In the genomic region with DNA sequence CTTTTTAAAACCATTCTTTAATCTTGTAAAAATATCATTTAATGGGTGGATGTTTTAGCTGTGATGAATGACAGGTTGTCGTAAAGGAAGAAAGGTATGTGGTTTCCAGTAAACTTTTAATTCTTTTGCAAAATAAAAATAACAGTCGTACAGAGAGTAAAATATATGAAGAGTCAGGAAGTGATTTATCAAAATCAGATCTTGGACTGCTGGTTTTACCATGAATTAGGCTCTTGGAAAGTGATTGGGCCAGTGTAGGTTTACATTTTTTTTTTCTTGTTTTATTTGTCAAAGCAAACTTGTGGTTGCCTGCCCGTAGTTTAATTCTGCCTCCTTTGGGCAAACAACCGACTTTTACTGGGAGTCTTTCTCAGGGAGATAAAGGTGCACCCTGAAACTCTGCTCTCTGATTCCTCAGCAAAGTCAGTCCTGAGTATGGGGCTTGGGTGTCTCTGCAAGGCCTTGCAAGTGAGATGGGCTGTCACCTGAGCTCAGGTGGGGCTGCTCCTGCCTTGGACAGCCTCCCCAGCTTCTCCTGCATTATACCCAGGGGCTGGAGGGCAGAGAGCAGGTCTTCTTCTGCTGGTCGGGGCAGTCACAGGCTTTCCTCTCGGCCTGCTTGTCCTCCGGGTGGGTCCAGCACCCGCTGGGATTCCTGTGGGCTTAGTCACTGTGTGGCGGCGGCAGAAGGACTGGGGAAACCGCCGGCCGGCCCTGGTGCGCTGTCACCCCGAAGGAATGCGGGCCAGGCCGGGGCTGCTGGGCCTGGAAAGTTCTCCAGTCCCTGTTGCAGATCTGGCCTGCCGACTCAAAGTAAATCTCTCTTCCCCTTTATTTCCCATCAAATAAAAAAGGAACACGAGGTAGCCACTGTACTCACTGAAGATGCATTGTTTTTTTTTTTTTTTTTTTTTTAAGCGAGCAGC, we compare ENCODE assay signal across 10 cellular contexts.
A peak's percentile ranks its signal among the peaks of the same experiment; 100 is the strongest.
DNase-seq lines count a peak whose midpoint lies in the region; ATAC-seq and TF ChIP-seq lines count a peak whose summit lies in the region.
"Had no signal": no experiment of that assay in that cellular context is flagged by ENCODE, and none has a peak within 500 bp of the region (broad histone marks: within the 10 kb centered on the region; RNA-seq: fewer than 3 reads in every experiment).

No MANE protein-coding gene starts in this region.

- H3K27ac ChIP-seq in HEK293 (ENCODE audit: extremely low read depth, low read depth, low read length) (peak overlapping the region; percentile 13; the same call in 1 of the 2 replicates), spleen (peak overlapping the region in 6 of 8 donors; percentile 13 to 61 (median 36))

- WGBS in spleen, 5 donors: 62 to 78% (median 74%) methylated on average over 17 to 20 of the region's 20 CpGs

- peaks cover 5% of the 10 kb centered on the region for H3K4me1 Mint-ChIP-seq in MCF 10A (ENCODE audit: insufficient read depth, unreplicated experiment)

- no TSS peak for BruUV-seq in MCF 10A (replicated peaks; lab: Mats Ljungman, UMichigan)

- no peaks in the 10 kb centered on the region for H3K27me3 ChIP-seq in spleen (replicated peaks in 1 of 7)

- H3K4me3 ChIP-seq in HEK293 (ENCODE audit: low read depth, low read length) (no peak overlapping the region), spleen (no peak overlapping the region)

- intact Hi-C loops in MCF 10A (cut with micrococcal nuclease) (no loop called here), spleen (cut with DNase I; ENCODE audit: low total_unique reads) (no loop called here)

- ATAC-seq in HG02852 (IDR thresholded peaks at IDR 0.05; ENCODE audit: unreplicated experiment): no peak
- ATAC-seq in GM18858 (IDR thresholded peaks at IDR 0.05; ENCODE audit: unreplicated experiment): no peak

- POLR2A ChIA-PET in HEK293 (lab: Yijun Ruan, JAX): interaction anchor here (0.6 to 0.7 kb wide), 4 partner anchors 26 to 206 kb away, joined by 4 to 6 read pairs (median 5); no protein-coding TSS in a partner anchor
- POLR2A ChIA-PET in MCF 10A (lab: Yijun Ruan, JAX): interaction anchor here (0.6 to 1.5 kb wide), 2 partner anchors 13 to 43 kb away, joined by 3 to 6 read pairs; no protein-coding TSS in a partner anchor

- TF ChIP-seq CTCF in HEK293 (tag by site-specific recombination; IDR thresholded peaks at IDR 0.05): no peak
- no peak for TF ChIP-seq CTCF in MCF 10A (IDR thresholded peaks at IDR 0.05; ENCODE audit: unreplicated experiment)
- no peak for TF ChIP-seq CTCF in spleen (IDR thresholded peaks at IDR 0.05 in 8 of 11, conservative IDR thresholded peaks at IDR 0.05 in 3 of 11)

- no peaks in the 10 kb centered on the region for H3K27me3 Mint-ChIP-seq in MCF 10A (ENCODE audit: insufficient read depth, unreplicated experiment)
- H3K27me3 Mint-ChIP-seq: IgD-negative memory B cell had no signal

- no peaks in the 10 kb centered on the region for H3K36me3 ChIP-seq in HEK293 (ENCODE audit: control insufficient read depth in 2 of 2, insufficient read depth in 1 of 2, low read length in 2 of 2)
- no peaks in the 10 kb centered on the region for H3K36me3 ChIP-seq in spleen

- H3K36me3 Mint-ChIP-seq in MCF 10A (ENCODE audit: insufficient read depth, unreplicated experiment): no peaks in the 10 kb centered on the region

- peak overlapping the region; percentile 92 for H3K27ac Mint-ChIP-seq in MCF 10A (ENCODE audit: low read depth, unreplicated experiment)
- H3K27ac Mint-ChIP-seq: IgD-negative memory B cell had no signal

- TF ChIP-seq POLR2A in spleen (IDR thresholded peaks at IDR 0.05): no peak

- no peaks in the 10 kb centered on the region for H3K9me3 Mint-ChIP-seq in MCF 10A (ENCODE audit: unreplicated experiment)
- H3K9me3 Mint-ChIP-seq: IgD-negative memory B cell had no signal

- H3K4me3 Mint-ChIP-seq in MCF 10A (ENCODE audit: unreplicated experiment): peak overlapping the region; percentile 50
- H3K4me3 Mint-ChIP-seq: IgD-negative memory B cell had no signal

- CTCF ChIA-PET in HEK293 (lab: Yijun Ruan, JAX) (interaction anchor here (1.2 to 1.6 kb wide), 3 partner anchors 8 to 81 kb away, joined by 4 to 7 read pairs (median 4); no protein-coding TSS in a partner anchor), MCF 10A (lab: Yijun Ruan, JAX) (no interaction called here)

- peak; percentile 77 for DNase-seq in MCF 10A (ENCODE audit: unreplicated experiment)
- DNase-seq in iris pigment epithelial cell (ENCODE audit: low read depth): peak; percentile 99
- no peak for DNase-seq in spleen
- DNase-seq in NCI-H526 (lab: John Stamatoyannopoulos, UW): no peak
- DNase-seq in CD1c-positive myeloid dendritic cell (ENCODE audit: extremely low spot score): no peak
- DNase-seq: midbrain had no signal

- H3K9me3 ChIP-seq in HEK293 (ENCODE audit: control insufficient read depth, insufficient read depth, low read depth, low read length): no peaks in the 10 kb centered on the region
- no peaks in the 10 kb centered on the region for H3K9me3 ChIP-seq in spleen

- H3K4me1 ChIP-seq in HEK293 (ENCODE audit: control insufficient read depth, insufficient read depth, low read length): peaks cover 22% of the 10 kb centered on the region
- peaks cover 0 to 65% (median 18%) of the 10 kb centered on the region in 6 donors for H3K4me1 ChIP-seq in spleen

TF ChIP-seq in HEK293, 187 proteins besides CTCF, POLR2A, EP300 and RAD21 (continues in another document):
- TF ChIP-seq ZNF391 (tag by site-specific recombination; IDR thresholded peaks at IDR 0.05; ENCODE audit: borderline replicate concordance, low read depth): no peak
- peak; percentile 92 for TF ChIP-seq ZEB2 (tag by site-specific recombination; IDR thresholded peaks at IDR 0.05)
- no peak for TF ChIP-seq ZNF664 (tag by site-specific recombination; IDR thresholded peaks at IDR 0.05)
- TF ChIP-seq ZNF341 (tag by site-specific recombination; IDR thresholded peaks at IDR 0.05; ENCODE audit: low read depth): peak; percentile 56
- TF ChIP-seq ZNF146 (tag by site-specific recombination; IDR thresholded peaks at IDR 0.05): no peak
- TF ChIP-seq, protein P1, sequence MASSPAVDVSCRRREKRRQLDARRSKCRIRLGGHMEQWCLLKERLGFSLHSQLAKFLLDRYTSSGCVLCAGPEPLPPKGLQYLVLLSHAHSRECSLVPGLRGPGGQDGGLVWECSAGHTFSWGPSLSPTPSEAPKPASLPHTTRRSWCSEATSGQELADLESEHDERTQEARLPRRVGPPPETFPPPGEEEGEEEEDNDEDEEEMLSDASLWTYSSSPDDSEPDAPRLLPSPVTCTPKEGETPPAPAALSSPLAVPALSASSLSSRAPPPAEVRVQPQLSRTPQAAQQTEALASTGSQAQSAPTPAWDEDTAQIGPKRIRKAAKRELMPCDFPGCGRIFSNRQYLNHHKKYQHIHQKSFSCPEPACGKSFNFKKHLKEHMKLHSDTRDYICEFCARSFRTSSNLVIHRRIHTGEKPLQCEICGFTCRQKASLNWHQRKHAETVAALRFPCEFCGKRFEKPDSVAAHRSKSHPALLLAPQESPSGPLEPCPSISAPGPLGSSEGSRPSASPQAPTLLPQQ (tag by site-specific recombination; IDR thresholded peaks at IDR 0.05): peak; percentile 97
- TF ChIP-seq ZNF629 (tag by site-specific recombination; IDR thresholded peaks at IDR 0.05): peak; percentile 48
- TF ChIP-seq, protein P2, sequence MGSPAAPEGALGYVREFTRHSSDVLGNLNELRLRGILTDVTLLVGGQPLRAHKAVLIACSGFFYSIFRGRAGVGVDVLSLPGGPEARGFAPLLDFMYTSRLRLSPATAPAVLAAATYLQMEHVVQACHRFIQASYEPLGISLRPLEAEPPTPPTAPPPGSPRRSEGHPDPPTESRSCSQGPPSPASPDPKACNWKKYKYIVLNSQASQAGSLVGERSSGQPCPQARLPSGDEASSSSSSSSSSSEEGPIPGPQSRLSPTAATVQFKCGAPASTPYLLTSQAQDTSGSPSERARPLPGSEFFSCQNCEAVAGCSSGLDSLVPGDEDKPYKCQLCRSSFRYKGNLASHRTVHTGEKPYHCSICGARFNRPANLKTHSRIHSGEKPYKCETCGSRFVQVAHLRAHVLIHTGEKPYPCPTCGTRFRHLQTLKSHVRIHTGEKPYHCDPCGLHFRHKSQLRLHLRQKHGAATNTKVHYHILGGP (tag by site-specific recombination; IDR thresholded peaks at IDR 0.05): no peak
- no peak for TF ChIP-seq ZNF248 (tag by site-specific recombination; IDR thresholded peaks at IDR 0.05)
- TF ChIP-seq ZNF157 (tag by site-specific recombination; IDR thresholded peaks at IDR 0.05): no peak
- peak; percentile 48; the same call in 1 of the 2 replicates for TF ChIP-seq ZXDB (tag by site-specific recombination; IDR thresholded peaks at IDR 0.05)
- TF ChIP-seq ZNF473 (tag by site-specific recombination; IDR thresholded peaks at IDR 0.05): no peak
- TF ChIP-seq ZNF610 (tag by site-specific recombination; IDR thresholded peaks at IDR 0.05; ENCODE audit: borderline replicate concordance): no peak
- no peak for TF ChIP-seq ZNF560 (tag by site-specific recombination; IDR thresholded peaks at IDR 0.05; ENCODE audit: borderline replicate concordance)
- no peak for TF ChIP-seq ZNF404 (tag by site-specific recombination; IDR thresholded peaks at IDR 0.05)
- TF ChIP-seq HOXA7 (CRISPR knock-in tag; IDR thresholded peaks at IDR 0.05; ENCODE audit: borderline replicate concordance): no peak
- TF ChIP-seq, protein P3, sequence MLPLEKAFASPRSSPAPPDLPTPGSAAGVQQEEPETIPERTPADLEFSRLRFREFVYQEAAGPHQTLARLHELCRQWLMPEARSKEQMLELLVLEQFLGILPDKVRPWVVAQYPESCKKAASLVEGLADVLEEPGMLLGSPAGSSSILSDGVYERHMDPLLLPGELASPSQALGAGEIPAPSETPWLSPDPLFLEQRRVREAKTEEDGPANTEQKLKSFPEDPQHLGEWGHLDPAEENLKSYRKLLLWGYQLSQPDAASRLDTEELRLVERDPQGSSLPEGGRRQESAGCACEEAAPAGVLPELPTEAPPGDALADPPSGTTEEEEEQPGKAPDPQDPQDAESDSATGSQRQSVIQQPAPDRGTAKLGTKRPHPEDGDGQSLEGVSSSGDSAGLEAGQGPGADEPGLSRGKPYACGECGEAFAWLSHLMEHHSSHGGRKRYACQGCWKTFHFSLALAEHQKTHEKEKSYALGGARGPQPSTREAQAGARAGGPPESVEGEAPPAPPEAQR (tag by site-specific recombination; IDR thresholded peaks at IDR 0.05): no peak
- no peak for TF ChIP-seq ZNF37A (tag by site-specific recombination; IDR thresholded peaks at IDR 0.05)

Comparison
In these comparisons a context has a peak if more than half of its experiments do, and no peak if none do; other contexts are left out.
1. DNase-seq: peak in MCF 10A (single experiment) and iris pigment epithelial cell (single experiment); none in spleen (single experiment), NCI-H526 (0 of 2) and CD1c-positive myeloid dendritic cell (single experiment).